Comparison of ENCODE assay signal across 8 cellular contexts in the genomic region with DNA sequence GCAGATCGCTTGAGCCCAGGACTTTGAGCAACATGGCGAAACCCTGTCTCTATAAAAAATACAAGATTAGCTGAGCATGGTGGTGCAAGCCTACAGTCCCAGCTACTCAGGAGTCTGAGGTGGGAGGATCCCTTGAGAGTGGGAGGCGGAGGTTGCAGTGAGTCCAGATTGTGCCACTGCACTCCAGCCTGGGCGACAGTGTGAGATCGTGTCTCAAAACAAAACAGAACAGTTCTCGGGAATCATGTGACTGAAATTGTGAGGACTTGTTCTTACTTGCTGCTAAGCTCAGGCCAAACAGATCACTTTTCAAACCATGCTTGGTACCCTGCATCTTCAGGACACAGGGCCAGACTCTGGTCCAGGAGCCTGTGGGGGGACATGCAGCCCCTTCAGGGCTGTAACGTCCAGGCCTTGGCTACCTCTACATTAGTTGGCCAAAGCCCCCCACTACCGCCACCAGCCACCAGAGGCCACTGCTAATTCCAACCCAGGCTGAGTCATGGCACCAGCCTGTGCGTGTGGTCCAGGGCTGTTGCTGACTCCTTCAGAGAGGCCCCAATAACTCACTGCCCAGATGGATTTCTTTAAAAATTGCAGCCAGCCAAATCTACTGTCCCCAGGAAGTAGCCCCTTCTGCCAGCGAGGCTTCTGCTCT. TPM values are rescaled to one million over a fixed set of nuclear protein-coding genes. Genes with fewer than 3 reads are reported as not detected.
DNase-seq lines count a peak whose midpoint lies in the region; TF ChIP-seq lines count a peak whose summit lies in the region.

No MANE protein-coding gene starts in this region.

- no peaks in the 10 kb centered on the region for H3K9me3 ChIP-seq in left ventricle myocardium inferior (replicated peaks)

- intact Hi-C loops in left ventricle myocardium inferior (cut with micrococcal nuclease): no loop called here

- H3K4me1 ChIP-seq in left ventricle myocardium inferior: no peaks in the 10 kb centered on the region

- DNase-seq in activated gamma-delta T cell treated with Interleukin-2 at 50 U/mL for 16 hours: peak; percentile 9
- no peak for DNase-seq in activated gamma-delta T cell (lab: John Stamatoyannopoulos, UW)
- DNase-seq in NCI-H524 (lab: John Stamatoyannopoulos, UW): peak; percentile 70 to 80
- DNase-seq in activated naive CD4-positive, alpha-beta T cell treated with Interleukin-2 at 50 U/mL for 16 hours: peak; percentile 24
- DNase-seq in left ventricle myocardium inferior: no peak
- DNase-seq in stimulated activated CD4-positive, alpha-beta T cell treated with anti-CD3 and anti-CD28 coated beads, Interleukin-4, amount 100 ng/mL, for 48 hours (ENCODE audit: low read depth in 2 of 2): peak; percentile 16 to 27
- DNase-seq in nucleus accumbens (lab: John Stamatoyannopoulos, UW): no peak
- no peak for DNase-seq in DMS79 treated with DMSO at 0.1 percent for 48 hours (lab: John Stamatoyannopoulos, UW)

- peak; percentile 60 for TF ChIP-seq CTCF in left ventricle myocardium inferior (IDR thresholded peaks at IDR 0.05; ENCODE audit: borderline replicate concordance)

- H3K27me3 ChIP-seq in left ventricle myocardium inferior (ENCODE audit: low read depth): no peaks in the 10 kb centered on the region

- no peak overlapping the region for H3K4me3 ChIP-seq in left ventricle myocardium inferior

- H3K27ac ChIP-seq in left ventricle myocardium inferior (replicated peaks): no peak overlapping the region

- H3K36me3 ChIP-seq in left ventricle myocardium inferior: no peaks in the 10 kb centered on the region

RNA-seq across cellular contexts. Expression of gene SYNDIG1L, which starts 33.4 kb away (rescaled TPM):
- 0.11 TPM for total RNA-seq in left ventricle myocardium inferior

RNA-seq across cellular contexts. Expression of gene NPC2, which starts 33.7 kb away (rescaled TPM):
- 93.5 TPM for total RNA-seq in left ventricle myocardium inferior

RNA-seq across cellular contexts. Expression of gene ISCA2, which starts 34.1 kb away (rescaled TPM):
- 45.8 TPM for total RNA-seq in left ventricle myocardium inferior

Comparison
In these comparisons a context has a peak if more than half of its experiments do, and no peak if none do; other contexts are left out.
1. DNase-seq: peak in activated gamma-delta T cell treated with Interleukin-2 at 50 U/mL for 16 hours (single experiment), NCI-H524 (2 of 2), activated naive CD4-positive, alpha-beta T cell treated with Interleukin-2 at 50 U/mL for 16 hours (single experiment) and stimulated activated CD4-positive, alpha-beta T cell treated with anti-CD3 and anti-CD28 coated beads, Interleukin-4, amount 100 ng/mL, for 48 hours (2 of 2); none in activated gamma-delta T cell (single experiment), left ventricle myocardium inferior (single experiment), nucleus accumbens (0 of 56) and DMS79 treated with DMSO at 0.1 percent for 48 hours (single experiment).